30 cellular contexts compared by ENCODE assay signal in the genomic region with DNA sequence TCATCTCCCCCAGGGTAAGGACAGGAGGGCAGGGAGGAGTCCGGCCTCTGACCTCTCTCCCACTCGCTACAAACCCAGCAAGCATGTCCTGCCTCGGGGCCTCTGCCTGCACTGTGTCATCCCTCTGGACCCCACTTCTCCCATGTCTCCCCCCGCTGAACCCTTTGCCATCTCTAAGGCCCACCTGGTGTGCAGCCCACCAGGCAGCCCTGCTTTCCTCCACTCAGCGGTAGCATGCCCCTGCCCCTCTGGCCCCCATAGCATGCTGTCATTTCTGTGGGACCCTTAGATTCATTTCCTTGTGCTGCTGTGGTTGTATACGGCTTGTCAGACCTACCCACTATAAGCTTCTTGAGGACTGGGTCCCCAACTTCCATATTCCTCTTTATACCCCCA.
"Had no signal": no experiment of that assay in that cellular context is flagged by ENCODE, and none has a peak within 500 bp of the region (broad histone marks: within the 10 kb centered on the region; RNA-seq: fewer than 3 reads in every experiment).

No MANE protein-coding gene starts in this region.

- H3K36me3 ChIP-seq: ascending aorta, breast epithelium, cardiac muscle cell, colonic mucosa had no signal

- H3K4me1 Mint-ChIP-seq: activated naive CD4-positive, alpha-beta T cell treated with anti-CD3 and anti-CD28 coated beads, Interleukin-2, amount 10 ng/mL, durations not matched to agents 7 days and 5 days; brain had no signal

- H3K27me3 Mint-ChIP-seq: activated CD4-positive, alpha-beta memory T cell treated with anti-CD3 and anti-CD28 coated beads for 36 hours; activated CD4-positive, alpha-beta T cell treated with anti-CD3 and anti-CD28 coated beads for 36 hours; T-cell had no signal

- H3K4me1 ChIP-seq: ascending aorta, breast epithelium, colonic mucosa, esophagus squamous epithelium had no signal

- H3K27ac ChIP-seq: ascending aorta, breast epithelium, cardiac muscle cell, colonic mucosa, epithelial cell of prostate, esophagus squamous epithelium had no signal

- H3K27me3 ChIP-seq: ascending aorta, breast epithelium, cardiac muscle cell, colonic mucosa, esophagus squamous epithelium had no signal

- H3K27ac Mint-ChIP-seq: activated CD4-positive, alpha-beta memory T cell treated with anti-CD3 and anti-CD28 coated beads for 36 hours; activated CD4-positive, alpha-beta T cell treated with anti-CD3 and anti-CD28 coated beads for 36 hours; activated CD4-positive, alpha-beta T cell treated with anti-CD3 and anti-CD28 coated beads, Interleukin-2, amount 10 ng/mL, durations not matched to agents 24 days and 14 days; activated CD8-positive, alpha-beta memory T cell treated with anti-CD3 and anti-CD28 coated beads, Interleukin-2, amount 10 ng/mL, durations not matched to agents 7 days and 5 days; activated CD8-positive, alpha-beta T cell treated with anti-CD3 and anti-CD28 coated beads, Interleukin-2, amount 10 ng/mL, durations not matched to agents 7 days and 5 days; activated naive CD4-positive, alpha-beta T cell treated with anti-CD3 and anti-CD28 coated beads, Interleukin-2, amount 10 ng/mL, durations not matched to agents 7 days and 5 days; activated naive CD4-positive, alpha-beta T cell treated with anti-CD3 and anti-CD28 coated beads, Interleukin-2, amount 50 U/mL, for 72 hours; activated naive CD8-positive, alpha-beta T cell treated with anti-CD3 and anti-CD28 coated beads, Interleukin-2, amount 10 ng/mL, durations not matched to agents 7 days and 5 days; activated T-helper 1 cell treated with anti-CD3 and anti-CD28 coated beads, Interleukin-12 subunit alpha, Interleukin-12 subunit beta, Interleukin-2, Interleukin-4 antibody, amounts not matched to agents 30 ng/mL and 10 ng/mL and 1 ng/mL, durations not matched to agents 14 hours and 24 hours and 36 hours; activated T-helper 2 cell treated with anti-CD3 and anti-CD28 coated beads, Interferon-gamma antibody, Interleukin-2, Interleukin-4, amounts not matched to agents 10 μg/mL and 5 μg/mL and 100 μg/mL, durations not matched to agents 14 hours and 24 hours and 36 hours; brain; T-cell; T-helper 1 cell treated with Interleukin-12 subunit alpha and Interleukin-12 subunit beta and Interleukin-4 antibody, amounts not matched to agents 30 μg/mL and 1 μg/mL, for 36 hours had no signal

- ATAC-seq: activated CD4-positive, alpha-beta T cell treated with anti-CD3 and anti-CD28 coated beads for 36 hours; activated CD8-positive, alpha-beta T cell treated with anti-CD3 and anti-CD28 coated beads, Interleukin-2, amount 10 ng/mL, durations not matched to agents 7 days and 5 days; activated naive CD4-positive, alpha-beta T cell treated with anti-CD3 and anti-CD28 coated beads, Interleukin-2, amount 50 U/mL, for 72 hours; T-cell had no signal

- H3K4me3 Mint-ChIP-seq: activated CD4-positive, alpha-beta memory T cell treated with anti-CD3 and anti-CD28 coated beads for 36 hours; activated CD4-positive, alpha-beta T cell treated with anti-CD3 and anti-CD28 coated beads for 36 hours; activated CD4-positive, alpha-beta T cell treated with anti-CD3 and anti-CD28 coated beads, Interleukin-2, amount 10 ng/mL, durations not matched to agents 24 days and 14 days; activated CD8-positive, alpha-beta memory T cell treated with anti-CD3 and anti-CD28 coated beads, Interleukin-2, amount 10 ng/mL, durations not matched to agents 7 days and 5 days; activated CD8-positive, alpha-beta T cell treated with anti-CD3 and anti-CD28 coated beads, Interleukin-2, amount 10 ng/mL, durations not matched to agents 7 days and 5 days; activated naive CD4-positive, alpha-beta T cell treated with anti-CD3 and anti-CD28 coated beads, Interleukin-2, amount 10 ng/mL, durations not matched to agents 7 days and 5 days; activated naive CD8-positive, alpha-beta T cell treated with anti-CD3 and anti-CD28 coated beads, Interleukin-2, amount 10 ng/mL, durations not matched to agents 7 days and 5 days; activated T-helper 1 cell treated with anti-CD3 and anti-CD28 coated beads, Interleukin-12 subunit alpha, Interleukin-12 subunit beta, Interleukin-2, Interleukin-4 antibody, amounts not matched to agents 30 ng/mL and 10 ng/mL and 1 ng/mL, durations not matched to agents 14 hours and 24 hours and 36 hours; brain; T-cell; T-helper 1 cell treated with Interleukin-12 subunit alpha and Interleukin-12 subunit beta and Interleukin-4 antibody, amounts not matched to agents 30 μg/mL and 1 μg/mL, for 36 hours had no signal

- H3K9me3 ChIP-seq: ascending aorta, breast epithelium, colonic mucosa, esophagus squamous epithelium had no signal

- DNase-seq: activated CD4-positive, alpha-beta memory T cell treated with anti-CD3 and anti-CD28 coated beads for 36 hours; activated CD4-positive, alpha-beta T cell treated with anti-CD3 and anti-CD28 coated beads, Interleukin-2, amount 10 ng/mL, durations not matched to agents 24 days and 14 days; activated CD4-positive, CD25-positive, alpha-beta regulatory T cell; activated CD4-positive, CD25-positive, alpha-beta regulatory T cell treated with anti-CD3 and anti-CD28 coated beads, Interleukin-2, amount 50 U/mL, for 72 hours; activated CD8-positive, alpha-beta memory T cell treated with anti-CD3 and anti-CD28 coated beads, Interleukin-2, amount 10 ng/mL, durations not matched to agents 7 days and 5 days; activated CD8-positive, alpha-beta memory T cell treated with anti-CD3 and anti-CD28 coated beads, Interleukin-2, amount 50 U/mL, for 4 hours; activated CD8-positive, alpha-beta T cell treated with anti-CD3 and anti-CD28 coated beads, Interleukin-2, amount 10 ng/mL, durations not matched to agents 7 days and 5 days; activated effector memory CD4-positive, alpha-beta T cell treated with anti-CD3 and anti-CD28 coated beads, Interleukin-2, amount 50 U/mL, for 16 hours; activated naive CD4-positive, alpha-beta T cell treated with anti-CD3 and anti-CD28 coated beads, Interleukin-2, amount 10 ng/mL, durations not matched to agents 7 days and 5 days; activated naive CD8-positive, alpha-beta T cell treated with anti-CD3 and anti-CD28 coated beads, Interleukin-2, amount 10 ng/mL, durations not matched to agents 7 days and 5 days; activated T-cell treated with anti-CD3 and anti-CD28 coated beads, Interleukin-2, amount 50 U/mL, for 1 hour; activated T-cell treated with anti-CD3 and anti-CD28 coated beads, Interleukin-2, amount 50 U/mL, for 48 hours; central memory CD4-positive, alpha-beta T cell; cerebellar nuclear complex; colonic mucosa; effector CD8-positive, alpha-beta T cell; esophagus squamous epithelium; foreskin melanocyte; T-cell; T-helper 9 cell had no signal

- H3K4me3 ChIP-seq: ascending aorta, breast epithelium, cardiac muscle cell, colonic mucosa, esophagus squamous epithelium had no signal

- H3K9me3 Mint-ChIP-seq: activated CD4-positive, alpha-beta memory T cell treated with anti-CD3 and anti-CD28 coated beads for 36 hours; activated CD4-positive, alpha-beta T cell treated with anti-CD3 and anti-CD28 coated beads, Interleukin-2, amount 10 ng/mL, durations not matched to agents 24 days and 14 days; activated naive CD4-positive, alpha-beta T cell treated with anti-CD3 and anti-CD28 coated beads, Interleukin-2, amount 10 ng/mL, durations not matched to agents 7 days and 5 days; activated naive CD4-positive, alpha-beta T cell treated with anti-CD3 and anti-CD28 coated beads, Interleukin-2, amount 50 U/mL, for 72 hours; activated naive CD8-positive, alpha-beta T cell treated with anti-CD3 and anti-CD28 coated beads, Interleukin-2, amount 10 ng/mL, durations not matched to agents 7 days and 5 days; activated T-helper 1 cell treated with anti-CD3 and anti-CD28 coated beads, Interleukin-12 subunit alpha, Interleukin-12 subunit beta, Interleukin-2, Interleukin-4 antibody, amounts not matched to agents 30 ng/mL and 10 ng/mL and 1 ng/mL, durations not matched to agents 14 hours and 24 hours and 36 hours; activated T-helper 2 cell treated with anti-CD3 and anti-CD28 coated beads, Interferon-gamma antibody, Interleukin-2, Interleukin-4, amounts not matched to agents 10 μg/mL and 5 μg/mL and 100 μg/mL, durations not matched to agents 14 hours and 24 hours and 36 hours; brain; T-cell; T-helper 1 cell treated with Interleukin-12 subunit alpha and Interleukin-12 subunit beta and Interleukin-4 antibody, amounts not matched to agents 30 μg/mL and 1 μg/mL, for 36 hours had no signal

- H3K36me3 Mint-ChIP-seq: activated CD4-positive, alpha-beta memory T cell treated with anti-CD3 and anti-CD28 coated beads for 36 hours; activated CD8-positive, alpha-beta memory T cell treated with anti-CD3 and anti-CD28 coated beads, Interleukin-2, amount 10 ng/mL, durations not matched to agents 7 days and 5 days; activated naive CD4-positive, alpha-beta T cell treated with anti-CD3 and anti-CD28 coated beads, Interleukin-2, amount 10 ng/mL, durations not matched to agents 7 days and 5 days; activated naive CD4-positive, alpha-beta T cell treated with anti-CD3 and anti-CD28 coated beads, Interleukin-2, amount 50 U/mL, for 72 hours; activated naive CD8-positive, alpha-beta T cell treated with anti-CD3 and anti-CD28 coated beads, Interleukin-2, amount 10 ng/mL, durations not matched to agents 7 days and 5 days; brain; T-cell had no signal
